Comparison of ENCODE assay signal across 9 cellular contexts in genomic region chr10:125149278-125150047, GRCh38. TPM values are rescaled to one million over a fixed set of nuclear protein-coding genes. Genes with fewer than 3 reads are reported as not detected.
DNase-seq lines count a peak whose midpoint lies in the region; ATAC-seq and TF ChIP-seq lines count a peak whose summit lies in the region.
"Had no signal": no experiment of that assay in that cellular context is flagged by ENCODE, and none has a peak within 500 bp of the region (broad histone marks: within the 10 kb centered on the region; RNA-seq: fewer than 3 reads in every experiment).

No MANE protein-coding gene starts in this region.

- 75 to 78% methylated on average over 12 of the region's 12 CpGs for WGBS in tibial nerve, 2 donors

- POLR2A ChIA-PET in activated CD4-positive, alpha-beta T cell treated with anti-CD3 and anti-CD28 coated beads for 36 hours (lab: Charles Lee), result no interaction called here

- DNase-seq in NCI-H146 (lab: John Stamatoyannopoulos, UW) (peak; percentile 51), NCI-H146 treated with DMSO at 0.1 percent for 48 hours (lab: John Stamatoyannopoulos, UW; ENCODE audit: unreplicated experiment) (no peak), adipocyte (ENCODE audit: low read depth) (peak; percentile 62), iris pigment epithelial cell (ENCODE audit: low read depth) (peak; percentile 86), tibial nerve (ENCODE audit: low spot score in 2 of 2) (peak; percentile 55 to 79)
- no peak for DNase-seq in activated CD4-positive, alpha-beta T cell treated with anti-CD3 and anti-CD28 coated beads for 36 hours
- DNase-seq in NK-92 treated with Interleukin-12 subunit alpha and Interleukin-12 subunit beta, amount 100 ng/mL, for 24 hours (lab: John Stamatoyannopoulos, UW), result no peak

- H3K9me3 ChIP-seq in adipocyte (ENCODE audit: control insufficient read depth, low read length), result no peaks in the 10 kb centered on the region
- H3K9me3 ChIP-seq in tibial nerve, result no peaks in the 10 kb centered on the region

- TF ChIP-seq CTCF in tibial nerve (IDR thresholded peaks at IDR 0.05), result no peak

- H3K4me3 Mint-ChIP-seq in activated CD4-positive, alpha-beta T cell treated with anti-CD3 and anti-CD28 coated beads for 36 hours, result no peak overlapping the region
- H3K4me3 Mint-ChIP-seq: B cell had no signal

- no peak for TF ChIP-seq EP300 in tibial nerve (IDR thresholded peaks at IDR 0.05)

- peaks cover 50% of the 10 kb centered on the region for H3K27me3 Mint-ChIP-seq in activated CD4-positive, alpha-beta T cell treated with anti-CD3 and anti-CD28 coated beads for 36 hours

- no peaks in the 10 kb centered on the region for H3K27me3 ChIP-seq in adipocyte (replicated peaks; ENCODE audit: control insufficient read depth, insufficient read depth, low read length)
- no peaks in the 10 kb centered on the region for H3K27me3 ChIP-seq in tibial nerve

- H3K4me3 ChIP-seq in adipocyte (ENCODE audit: low read length), result no peak overlapping the region
- H3K4me3 ChIP-seq in tibial nerve, result no peak overlapping the region

- no peaks in the 10 kb centered on the region for H3K4me1 Mint-ChIP-seq in activated CD4-positive, alpha-beta T cell treated with anti-CD3 and anti-CD28 coated beads for 36 hours

- no peak for ATAC-seq in activated CD4-positive, alpha-beta T cell treated with anti-CD3 and anti-CD28 coated beads for 36 hours
- no peak for ATAC-seq in GM19397 (IDR thresholded peaks at IDR 0.05; ENCODE audit: unreplicated experiment)

- H3K36me3 Mint-ChIP-seq in activated CD4-positive, alpha-beta T cell treated with anti-CD3 and anti-CD28 coated beads for 36 hours (ENCODE audit: low read depth), result no peaks in the 10 kb centered on the region

- H3K9ac ChIP-seq in adipocyte (ENCODE audit: low read length), result no peak overlapping the region

- H3K36me3 ChIP-seq in adipocyte (ENCODE audit: control insufficient read depth, insufficient read depth, low read length, severe bottlenecking), result peaks cover 5% of the 10 kb centered on the region
- peaks cover 0 to 8% (median 0%) of the 10 kb centered on the region in 3 donors for H3K36me3 ChIP-seq in tibial nerve

- H3K4me1 ChIP-seq in adipocyte (ENCODE audit: control insufficient read depth, insufficient read depth, low read length) (peaks cover 61% of the 10 kb centered on the region), tibial nerve (peaks cover 3 to 97% (median 62%) of the 10 kb centered on the region in 4 donors)

- H3K27ac ChIP-seq in tibial nerve, result peak overlapping the region in 3 of 4 donors; percentile 63 to 83 (median 70)

- no peaks in the 10 kb centered on the region for H3K9me3 Mint-ChIP-seq in activated CD4-positive, alpha-beta T cell treated with anti-CD3 and anti-CD28 coated beads for 36 hours (ENCODE audit: low read depth)

- CTCF ChIA-PET in activated CD4-positive, alpha-beta T cell treated with anti-CD3 and anti-CD28 coated beads for 36 hours (lab: Charles Lee), result interaction anchor here (1.5 kb wide), 1 partner anchor 13 kb away, joined by 4 read pairs; no protein-coding TSS in a partner anchor

- intact Hi-C loops in activated CD4-positive, alpha-beta T cell treated with anti-CD3 and anti-CD28 coated beads for 36 hours (cut with DNase I, micrococcal nuclease), result loop anchor here in 1 of 2 experiments (5.0 kb wide), 1 partner anchor 102 kb away; no protein-coding TSS in a partner anchor

- H3K27ac Mint-ChIP-seq in activated CD4-positive, alpha-beta T cell treated with anti-CD3 and anti-CD28 coated beads for 36 hours, result no peak overlapping the region
- H3K27ac Mint-ChIP-seq: B cell had no signal

- no peak for TF ChIP-seq POLR2A in tibial nerve (IDR thresholded peaks at IDR 0.05)

RNA-seq across cellular contexts. Expression of gene CTBP2, which starts 10.9 kb away (rescaled TPM):
- 10 to 100 TPM; 40.4 to 97.9 (median 62.3) TPM for total RNA-seq in tibial nerve
- under 1 TPM; 0.12 to 0.21 TPM for total RNA-seq in activated CD4-positive, alpha-beta T cell treated with anti-CD3 and anti-CD28 coated beads for 36 hours

Comparison
In these comparisons a context has a peak if more than half of its experiments do, and no peak if none do; other contexts are left out.
1. DNase-seq: peak in NCI-H146 (single experiment), adipocyte (single experiment), iris pigment epithelial cell (single experiment) and tibial nerve (2 of 2); none in NCI-H146 treated with DMSO at 0.1 percent for 48 hours (single experiment), activated CD4-positive, alpha-beta T cell treated with anti-CD3 and anti-CD28 coated beads for 36 hours (single experiment) and NK-92 treated with Interleukin-12 subunit alpha and Interleukin-12 subunit beta, amount 100 ng/mL, for 24 hours (single experiment).
2. RNA of gene CTBP2, which starts 10.9 kb away (total RNA-seq): 40.4 to 97.9 TPM in tibial nerve; 0.12 to 0.21 TPM in activated CD4-positive, alpha-beta T cell treated with anti-CD3 and anti-CD28 coated beads for 36 hours; every median in the first group is over 10 times any median in the second.